7 cellular contexts compared by ENCODE assay signal in genomic region chr21:31651491-31651890, GRCh38. TPM values are rescaled to one million over a fixed set of nuclear protein-coding genes. Genes with fewer than 3 reads are reported as not detected.
DNase-seq lines count a peak whose midpoint lies in the region; ATAC-seq, FAIRE-seq and TF ChIP-seq lines count a peak whose summit lies in the region.
"Not testable (repeated sequence)": the region's sequence is repeated elsewhere in the genome, so short reads cannot be mapped to it uniquely, and the experiment has no call there.

No MANE protein-coding gene starts in this region.

- WGBS in endodermal cell (ENCODE audit: insufficient coverage in 1 of 2, insufficient read length in 1 of 2), 2 experiments: 88 to 95% methylated on average over 2 to 4 of the region's 4 CpGs
- 22% methylated on average over 4 of the region's 4 CpGs for WGBS in HepG2 (ENCODE audit: low lambda C conversion rate)
- 65% methylated on average over 4 of the region's 4 CpGs for WGBS in right lobe of liver (ENCODE audit: insufficient coverage, low coverage, low lambda C conversion rate, missing lambda C conversion rate)

- H3K4me3 Mint-ChIP-seq in endodermal cell; osteocyte (ENCODE audit: unreplicated experiment): not testable (repeated sequence)

- H3K36me3 Mint-ChIP-seq in endodermal cell (ENCODE audit: low read depth); osteocyte (ENCODE audit: unreplicated experiment): not testable (repeated sequence)

- H3K27ac Mint-ChIP-seq in endodermal cell; osteocyte (ENCODE audit: unreplicated experiment): not testable (repeated sequence)

- not testable (repeated sequence) for H3K79me2 ChIP-seq in HepG2 (ENCODE audit: insufficient read depth, low read length)

- not testable (repeated sequence) for H3K4me2 ChIP-seq in HepG2 (ENCODE audit: low read depth, low read length)

- ATAC-seq in left lobe of liver (peak; percentile 76), HepG2 (peak; percentile 82), right lobe of liver (peak; percentile 85 to 90 (median 88))

- not testable (repeated sequence) for H3K27me3 Mint-ChIP-seq in endodermal cell (ENCODE audit: insufficient read depth); osteocyte (ENCODE audit: unreplicated experiment)

- not testable (repeated sequence) for TF ChIP-seq RAD21 in HepG2 (CRISPR knock-in tag; IDR thresholded peaks at IDR 0.05)

- not testable (repeated sequence) for TF ChIP-seq EP300 in HepG2 (IDR thresholded peaks at IDR 0.05; ENCODE audit: low read depth in 2 of 2, low read length in 2 of 2); HepG2 (CRISPR knock-in tag; IDR thresholded peaks at IDR 0.05; ENCODE audit: borderline replicate concordance)

- POLR2A ChIA-PET in HepG2 (lab: Yijun Ruan, JAX): not testable (repeated sequence)

- not testable (repeated sequence) for H3K4me3 ChIP-seq in endodermal cell (ENCODE audit: low read length); HepG2 (replicated peaks in 1 of 3; ENCODE audit: insufficient read depth in 1 of 3, low read depth in 2 of 3, low read length in 3 of 3); right lobe of liver

- H3K9me3 ChIP-seq in endodermal cell (ENCODE audit: control insufficient read depth, low read length); HepG2 (ENCODE audit: low read length); right lobe of liver: not testable (repeated sequence)

- CTCF ChIA-PET in HepG2 (lab: Yijun Ruan, JAX; ENCODE audit: low intra/inter-chr PET ratio, low total read pairs): not testable (repeated sequence)

- not testable (repeated sequence) for H3K9me3 Mint-ChIP-seq in endodermal cell; osteocyte (ENCODE audit: unreplicated experiment)

- not testable (repeated sequence) for H3K9ac ChIP-seq in endodermal cell (ENCODE audit: extremely low read depth, low read length, poor library complexity, severe bottlenecking); HepG2 (ENCODE audit: insufficient read depth, low read depth, low read length)

- H3K4me1 ChIP-seq in endodermal cell (ENCODE audit: control insufficient read depth, insufficient read depth, low read length); HepG2 (ENCODE audit: insufficient read depth, low read length): not testable (repeated sequence)
- peaks cover 0 to 24% (median 0%) of the 10 kb centered on the region in 4 donors for H3K4me1 ChIP-seq in right lobe of liver

- peak overlapping the region; percentile 1; the same call in 1 of the 2 replicates for H3K27ac ChIP-seq in VCaP
- H3K27ac ChIP-seq in endodermal cell (ENCODE audit: low read depth, low read length); HepG2 (ENCODE audit: extremely low read length, insufficient read depth, low read length): not testable (repeated sequence)
- H3K27ac ChIP-seq in right lobe of liver: peak overlapping the region in 2 of 3 donors; percentile 49 to 62

- not testable (repeated sequence) for TF ChIP-seq POLR2A in HepG2 (IDR thresholded peaks at IDR 0.05; ENCODE audit: insufficient read depth in 1 of 2, low read depth in 2 of 2, low read length in 2 of 2); right lobe of liver (IDR thresholded peaks at IDR 0.05)

- DNase-seq in ecto neural progenitor cell (ENCODE audit: low spot score): peak; percentile 5
- peak; percentile 8 for DNase-seq in endodermal cell
- DNase-seq in left lobe of liver (ENCODE audit: low spot score); HepG2 (ENCODE audit: low spot score); right lobe of liver: not testable (repeated sequence)
- DNase-seq in osteocyte (ENCODE audit: extremely low spot score, unreplicated experiment): peak; percentile 36

- H3K27me3 ChIP-seq in endodermal cell (ENCODE audit: control insufficient read depth, insufficient read depth, low read length, poor library complexity, severe bottlenecking); HepG2 (ENCODE audit: control insufficient read depth in 1 of 2, insufficient read depth in 2 of 2, low read length in 2 of 2); right lobe of liver: not testable (repeated sequence)

- intact Hi-C loops in HepG2 (cut with micrococcal nuclease; ENCODE audit: unreplicated experiment); right lobe of liver (cut with DNase I): not testable (repeated sequence)

- not testable (repeated sequence) for H4K20me1 ChIP-seq in HepG2 (ENCODE audit: insufficient read depth, low read length)

- FAIRE-seq in HepG2 (lab: Jason Lieb, UNC): not testable (repeated sequence)

- H3K36me3 ChIP-seq in endodermal cell (ENCODE audit: control insufficient read depth, insufficient read depth, low read length); HepG2 (replicated peaks in 1 of 2; ENCODE audit: control insufficient read depth in 1 of 2, insufficient read depth in 2 of 2, low read length in 2 of 2); right lobe of liver: not testable (repeated sequence)

- not testable (repeated sequence) for H2AFZ ChIP-seq in HepG2 (ENCODE audit: low read length)

- H3K4me1 Mint-ChIP-seq in endodermal cell; osteocyte (ENCODE audit: unreplicated experiment): not testable (repeated sequence)

- BruUV-seq in HepG2 (replicated peaks; lab: Mats Ljungman, UMichigan): not testable (repeated sequence)

- in situ Hi-C loops in HepG2 (cut with HindIII; ENCODE audit: extremely low pct_ligation_motif_present, low pct_unique_long_range_greater_than_20kb): not testable (repeated sequence)

- TF ChIP-seq CTCF in VCaP (conservative IDR thresholded peaks at IDR 0.05); endodermal cell (conservative IDR thresholded peaks at IDR 0.05); HepG2 (CRISPR knock-in tag; IDR thresholded peaks at IDR 0.05); right lobe of liver (IDR thresholded peaks at IDR 0.05); osteocyte (IDR thresholded peaks at IDR 0.05): not testable (repeated sequence)

TF ChIP-seq in HepG2, 621 proteins besides CTCF, POLR2A, EP300 and RAD21 (continues in another document):
- TF ChIP-seq ZNF501 (CRISPR knock-in tag; IDR thresholded peaks at IDR 0.05): 0 out of 2 replicates have a peak, but pooled peaks have one; percentile 28
- TF ChIP-seq FOXA3 (CRISPR knock-in tag; IDR thresholded peaks at IDR 0.05): peak; percentile 40; the same call in 1 of the 2 replicates

RNA-seq across cellular contexts. Expression of gene SOD1, which starts 8.0 kb away (rescaled TPM):
- total RNA-seq in endodermal cell: 100 to 1,000 TPM; 185 to 234 TPM
- polyA plus RNA-seq in endodermal cell (2013, experiment 1 of 2): 192 TPM
- polyA plus RNA-seq in endodermal cell (2013, experiment 2 of 2): 170 TPM
- total RNA-seq in left lobe of liver: 595 TPM
- total RNA-seq in HepG2 (2016; rRNA removed; fragmentation: Illumina TruSeq; extraction: Trizol): 537 and 796 TPM in 2 replicates
- total RNA-seq in HepG2 (2016; cell fraction: cytosol; rRNA removed; fragmentation: Illumina TruSeq; extraction: Trizol; ENCODE audit: low read depth): 111 and 115 TPM in 2 replicates
- 560 and 812 TPM in 2 replicates for total RNA-seq in HepG2 (2016; cell fraction: insoluble cytoplasmic fraction; rRNA removed; fragmentation: Illumina TruSeq; extraction: Trizol)
- 188 and 193 TPM in 2 replicates for total RNA-seq in HepG2 (2016; cell fraction: membrane; rRNA removed; fragmentation: Illumina TruSeq; extraction: Trizol)
- total RNA-seq in HepG2 (2016; cell fraction: nucleus; rRNA removed; fragmentation: Illumina TruSeq; extraction: Trizol): 192 and 198 TPM in 2 replicates
- 220 and 317 TPM in 2 replicates for polyA plus RNA-seq in HepG2 (2011; rRNA removed)
- 351 and 366 TPM in 2 replicates for polyA plus RNA-seq in HepG2 (2011; cell fraction: cytosol; rRNA removed)
- polyA plus RNA-seq in HepG2 (2011; cell fraction: nucleus; rRNA removed): 86.6 and 92.5 TPM in 2 replicates
- polyA plus RNA-seq in HepG2 (2012): 298 and 405 TPM in 2 replicates
- polyA plus RNA-seq in HepG2 (2016; cell fraction: cytosol; fragmentation: Illumina TruSeq; extraction: Trizol; ENCODE audit: low read depth): 103 and 124 TPM in 2 replicates
- polyA plus RNA-seq in HepG2 (2016; cell fraction: insoluble cytoplasmic fraction; fragmentation: Illumina TruSeq; extraction: Trizol; ENCODE audit: low read depth): 763 and 855 TPM in 2 replicates
- 153 and 169 TPM in 2 replicates for polyA plus RNA-seq in HepG2 (2016; cell fraction: membrane; fragmentation: Illumina TruSeq; extraction: Trizol; ENCODE audit: low read depth)
- 306 and 314 TPM in 2 replicates for polyA plus RNA-seq in HepG2 (2016; cell fraction: nucleus; fragmentation: Illumina TruSeq; extraction: Trizol; ENCODE audit: insufficient read depth, low read depth)
- polyA minus RNA-seq in HepG2 (2011; rRNA and poly(A)+ RNA removed; ENCODE audit: low replicate concordance): 81.8 and 102 TPM in 2 replicates
- polyA minus RNA-seq in HepG2 (2011; cell fraction: cytosol; rRNA and poly(A)+ RNA removed): 290 and 341 TPM in 2 replicates
- polyA minus RNA-seq in HepG2 (2011; cell fraction: nucleus; rRNA and poly(A)+ RNA removed): 57.2 and 63.5 TPM in 2 replicates
- total RNA-seq in right lobe of liver: 1,000 to 10,000 TPM in 1 of 6 experiments, 100 to 1,000 TPM in 5; 398 to 1,176 (median 518) TPM
- 195 and 205 TPM in 2 replicates for total RNA-seq in osteocyte
